Comparison of ENCODE assay signal across 8 cellular contexts in genomic region chr14:50061664-50062437, GRCh38. TPM values are rescaled to one million over a fixed set of nuclear protein-coding genes. Genes with fewer than 3 reads are reported as not detected.
A peak's percentile ranks its signal among the peaks of the same experiment; 100 is the strongest.
DNase-seq lines count a peak whose midpoint lies in the region; ATAC-seq and TF ChIP-seq lines count a peak whose summit lies in the region.

No MANE protein-coding gene starts in this region.

- no peaks in the 10 kb centered on the region for H4K20me1 ChIP-seq in MM.1S (ENCODE audit: insufficient read depth, low read length)

- no peak overlapping the region for H3K9ac ChIP-seq in MM.1S (ENCODE audit: low read length)

- H3K4me2 ChIP-seq in MM.1S (ENCODE audit: low read depth, low read length): no peak overlapping the region

- TF ChIP-seq CTCF in MM.1S (IDR thresholded peaks at IDR 0.05; ENCODE audit: low read length): no peak

- H3K36me3 Mint-ChIP-seq in naive thymus-derived CD4-positive, alpha-beta T cell: peaks cover 0 to 26% (median 6%) of the 10 kb centered on the region in 5 donors

- DNase-seq in HCEC 1CT (peak; percentile 23), MM.1S (no peak), cerebellar cortex (ENCODE audit: low spot score) (no peak)
- DNase-seq in activated CD4-positive, alpha-beta T cell treated with anti-CD3 and anti-CD28 coated beads for 1 hour: peak; percentile 48
- DNase-seq in effector memory CD4-positive, alpha-beta T cell: peak; percentile 54 to 62 (median 55)
- DNase-seq in naive thymus-derived CD4-positive, alpha-beta T cell: peak in 8 of 9 donors; percentile 54 to 76 (median 66)

- H3K36me3 ChIP-seq in MM.1S (replicated peaks; ENCODE audit: insufficient read depth, low read length): no peaks in the 10 kb centered on the region
- no peaks in the 10 kb centered on the region for H3K36me3 ChIP-seq in effector memory CD4-positive, alpha-beta T cell (ENCODE audit: control insufficient read depth, insufficient read depth, low read length)
- H3K36me3 ChIP-seq in naive thymus-derived CD4-positive, alpha-beta T cell (ENCODE audit: control insufficient read depth in 2 of 3, insufficient read depth in 3 of 3, low read length in 3 of 3): no peaks in the 10 kb centered on the region

- peaks cover 0 to 4% (median 0%) of the 10 kb centered on the region in 11 donors for H3K9me3 Mint-ChIP-seq in naive thymus-derived CD4-positive, alpha-beta T cell

- H3K27ac ChIP-seq in MM.1S (ENCODE audit: low read length): peak overlapping the region; percentile 41; the same call in 1 of the 2 replicates
- H3K27ac ChIP-seq in effector memory CD4-positive, alpha-beta T cell (ENCODE audit: insufficient read depth, low read length, poor library complexity, severe bottlenecking): peak overlapping the region; percentile 95
- peak overlapping the region; percentile 79 for H3K27ac ChIP-seq in naive thymus-derived CD4-positive, alpha-beta T cell (ENCODE audit: low read depth, low read length)

- H3K9me2 ChIP-seq in MM.1S (replicated peaks; ENCODE audit: insufficient read depth, low read length): no peaks in the 10 kb centered on the region

- intact Hi-C loops in naive thymus-derived CD4-positive, alpha-beta T cell (cut with micrococcal nuclease): loop anchor here (1.0 to 5.0 kb wide), 18 partner anchors 18 to 428 kb away; partner anchors contain the start of genes ARF6 (in 1 of the 2), KLHDC2 (in 1 of the 2) and VCPKMT (in 1 of the 2)

- H3K27me3 Mint-ChIP-seq in naive thymus-derived CD4-positive, alpha-beta T cell: no peaks in the 10 kb centered on the region

- H3F3A ChIP-seq in MM.1S (ENCODE audit: insufficient read depth, low read length): peaks cover 20% of the 10 kb centered on the region

- no peaks in the 10 kb centered on the region for H3K9me3 ChIP-seq in MM.1S (replicated peaks; ENCODE audit: insufficient read depth, low read length)
- H3K9me3 ChIP-seq in effector memory CD4-positive, alpha-beta T cell (ENCODE audit: control insufficient read depth, low read length): no peaks in the 10 kb centered on the region
- no peaks in the 10 kb centered on the region for H3K9me3 ChIP-seq in naive thymus-derived CD4-positive, alpha-beta T cell (ENCODE audit: control insufficient read depth in 2 of 3, low read length in 3 of 3)

- H2AFZ ChIP-seq in MM.1S (ENCODE audit: low read length): no peak overlapping the region

- peaks cover 70 to 93% (median 90%) of the 10 kb centered on the region in 7 donors for H3K4me1 Mint-ChIP-seq in naive thymus-derived CD4-positive, alpha-beta T cell

- H3K4me3 Mint-ChIP-seq in naive thymus-derived CD4-positive, alpha-beta T cell: peak overlapping the region; percentile 74 to 94 (median 89)

- H3K27ac Mint-ChIP-seq in naive thymus-derived CD4-positive, alpha-beta T cell: peak overlapping the region; percentile 96 to 100 (median 99)

- H3K79me2 ChIP-seq in MM.1S (ENCODE audit: low read length): no peaks in the 10 kb centered on the region

- ATAC-seq in GM18508 (IDR thresholded peaks at IDR 0.05; ENCODE audit: insufficient read depth, unreplicated experiment) (peak; percentile 33), HG02571 (IDR thresholded peaks at IDR 0.05; ENCODE audit: unreplicated experiment) (no peak)
- ATAC-seq in naive thymus-derived CD4-positive, alpha-beta T cell: peak; percentile 72

- CTCF ChIA-PET in naive thymus-derived CD4-positive, alpha-beta T cell (lab: Charles Lee): interaction anchor here (0.5 to 4.2 kb wide), 27 partner anchors 17 to 429 kb away, joined by 3 to 51 read pairs (median 6); partner anchors contain the start of gene ARF6

- H3K27me3 ChIP-seq in MM.1S (replicated peaks; ENCODE audit: insufficient read depth, low read length): no peaks in the 10 kb centered on the region
- no peaks in the 10 kb centered on the region for H3K27me3 ChIP-seq in effector memory CD4-positive, alpha-beta T cell (replicated peaks; ENCODE audit: control insufficient read depth, insufficient read depth, low read length, poor library complexity, severe bottlenecking)
- no peaks in the 10 kb centered on the region for H3K27me3 ChIP-seq in naive thymus-derived CD4-positive, alpha-beta T cell (ENCODE audit: control insufficient read depth in 2 of 2, insufficient read depth in 2 of 2, low read length in 2 of 2)

- POLR2A ChIA-PET in naive thymus-derived CD4-positive, alpha-beta T cell (lab: Charles Lee): interaction anchor here (0.6 to 6.6 kb wide), 34 partner anchors 9 to 442 kb away, joined by 3 to 155 read pairs (median 7); partner anchors contain the start of genes ARF6, NEMF and VCPKMT

- no peak overlapping the region for H3K4me3 ChIP-seq in MM.1S (ENCODE audit: low read length)
- peak overlapping the region; percentile 38 for H3K4me3 ChIP-seq in effector memory CD4-positive, alpha-beta T cell (ENCODE audit: insufficient read depth, low read depth, low read length, poor library complexity, severe bottlenecking)
- peak overlapping the region; percentile 53 for H3K4me3 ChIP-seq in naive thymus-derived CD4-positive, alpha-beta T cell (ENCODE audit: low read length)

- peaks cover 41% of the 10 kb centered on the region for H3K4me1 ChIP-seq in MM.1S (ENCODE audit: low read length)
- peaks cover 58% of the 10 kb centered on the region for H3K4me1 ChIP-seq in effector memory CD4-positive, alpha-beta T cell (ENCODE audit: control insufficient read depth, insufficient read depth, low read length, poor library complexity, severe bottlenecking)
- peaks cover 64 to 68% of the 10 kb centered on the region in 2 donors for H3K4me1 ChIP-seq in naive thymus-derived CD4-positive, alpha-beta T cell (ENCODE audit: control insufficient read depth in 2 of 2, insufficient read depth in 2 of 2, low read length in 2 of 2)

RNA-seq across cellular contexts. Expression of gene VCPKMT, which starts 54.5 kb away (rescaled TPM):
- 10 to 100 TPM; 10.3 to 25.9 (median 17.4) TPM for total RNA-seq in naive thymus-derived CD4-positive, alpha-beta T cell
- 10 to 100 TPM in 1 of 2 donors, 1 to 10 TPM in 1; 7.5 to 13.4 TPM for polyA plus RNA-seq in naive thymus-derived CD4-positive, alpha-beta T cell

Comparison
In these comparisons a context has a peak if more than half of its experiments do, and no peak if none do; other contexts are left out.
1. DNase-seq: peak in HCEC 1CT (single experiment), activated CD4-positive, alpha-beta T cell treated with anti-CD3 and anti-CD28 coated beads for 1 hour (single experiment), effector memory CD4-positive, alpha-beta T cell (3 of 3) and naive thymus-derived CD4-positive, alpha-beta T cell (8 of 9); none in MM.1S (single experiment) and cerebellar cortex (single experiment).
2. H3K27ac ChIP-seq: peak in every context shown above with its lines; median percentile 95 in effector memory CD4-positive, alpha-beta T cell; 79 in naive thymus-derived CD4-positive, alpha-beta T cell; 41 in MM.1S.